Comparison of ENCODE assay signal across 15 cellular contexts in the genomic region with DNA sequence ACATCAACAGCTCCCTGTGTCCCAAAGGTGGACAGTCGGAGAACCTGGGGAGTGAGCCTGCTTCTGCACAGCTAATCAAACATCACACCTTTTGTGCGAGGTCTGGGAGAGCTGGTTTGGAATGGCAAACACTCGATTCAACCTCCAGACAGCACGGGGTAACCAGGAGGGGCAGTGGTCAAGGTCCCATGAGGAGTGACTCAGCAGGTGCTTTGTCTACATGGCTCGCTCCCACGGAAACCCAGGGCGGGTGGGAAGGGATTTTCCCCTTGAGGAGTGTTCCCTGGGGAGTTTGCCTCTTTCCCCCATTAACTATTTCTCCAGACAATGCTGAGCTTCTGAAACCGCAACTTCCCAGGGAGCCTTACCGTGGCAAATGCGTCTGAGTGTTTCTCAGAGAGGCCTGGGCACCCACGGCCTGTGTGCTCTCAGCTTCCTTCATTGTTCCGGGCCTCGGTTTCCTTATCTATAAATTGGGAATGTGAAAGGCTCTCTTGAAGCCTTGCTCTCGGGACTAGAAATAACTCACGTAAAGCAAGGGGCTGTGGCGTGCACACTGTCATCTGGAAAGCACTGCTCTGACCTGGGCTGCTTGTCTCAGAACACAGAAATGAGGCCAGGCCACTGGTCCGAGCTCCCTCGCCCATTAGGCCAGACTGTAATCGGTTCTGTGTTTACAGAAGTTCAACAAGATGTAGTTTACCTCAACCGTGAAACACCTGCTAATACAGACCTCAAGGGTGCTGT. TPM values are rescaled to one million over a fixed set of nuclear protein-coding genes. Genes with fewer than 3 reads are reported as not detected.
A peak's percentile ranks its signal among the peaks of the same experiment; 100 is the strongest.
DNase-seq lines count a peak whose midpoint lies in the region; ATAC-seq, FAIRE-seq and TF ChIP-seq lines count a peak whose summit lies in the region.
"Had no signal": no experiment of that assay in that cellular context is flagged by ENCODE, and none has a peak within 500 bp of the region (broad histone marks: within the 10 kb centered on the region; RNA-seq: fewer than 3 reads in every experiment).

No MANE protein-coding gene starts in this region.

- H3K4me1 Mint-ChIP-seq in stimulated activated naive CD8-positive, alpha-beta T cell treated with anti-CD3 and anti-CD28 coated beads, Interleukin-15, amount 100 ng/mL, for 72 hours: no peaks in the 10 kb centered on the region

- H3K4me1 ChIP-seq in pancreas: peaks cover 7 to 11% (median 8%) of the 10 kb centered on the region in 3 donors

- H3K27me3 Mint-ChIP-seq in stimulated activated naive CD8-positive, alpha-beta T cell treated with anti-CD3 and anti-CD28 coated beads, Interleukin-15, amount 100 ng/mL, for 72 hours: peaks cover 10% of the 10 kb centered on the region

- H3K27me3 ChIP-seq in brain microvascular endothelial cell (replicated peaks) (no peaks in the 10 kb centered on the region), pancreas (no peaks in the 10 kb centered on the region)
- H3K27me3 ChIP-seq: gastroesophageal sphincter, ovary had no signal

- H3K9me3 Mint-ChIP-seq in stimulated activated naive CD8-positive, alpha-beta T cell treated with anti-CD3 and anti-CD28 coated beads, Interleukin-15, amount 100 ng/mL, for 72 hours: peaks cover 15 to 25% of the 10 kb centered on the region in 2 donors

- H3K9me3 ChIP-seq in pancreas: no peaks in the 10 kb centered on the region
- H3K9me3 ChIP-seq: ovary had no signal

- no peak overlapping the region for H3K27ac ChIP-seq in brain microvascular endothelial cell
- peak overlapping the region in 1 of 4 donors; percentile 16 for H3K27ac ChIP-seq in pancreas
- H3K27ac ChIP-seq: gastroesophageal sphincter, ovary had no signal

- H3K4me3 Mint-ChIP-seq in stimulated activated naive CD8-positive, alpha-beta T cell treated with anti-CD3 and anti-CD28 coated beads, Interleukin-15, amount 100 ng/mL, for 72 hours: no peak overlapping the region
- H3K4me3 Mint-ChIP-seq: activated naive CD8-positive, alpha-beta T cell treated with anti-CD3 and anti-CD28 coated beads, Interleukin-2, amount 10 ng/mL, durations not matched to agents 7 days and 5 days had no signal

- TF ChIP-seq CTCF in brain microvascular endothelial cell (IDR thresholded peaks at IDR 0.05; ENCODE audit: low read depth, low read length, missing control alignments) (no peak), pancreas (IDR thresholded peaks at IDR 0.05) (no peak)

- H3K36me3 ChIP-seq in brain microvascular endothelial cell (replicated peaks) (no peaks in the 10 kb centered on the region), pancreas (no peaks in the 10 kb centered on the region)
- H3K36me3 ChIP-seq: gastroesophageal sphincter, ovary had no signal

- DNase-seq in DMS53 treated with DMSO at 0.1 percent for 48 hours (lab: John Stamatoyannopoulos, UW; ENCODE audit: unreplicated experiment): peak; percentile 96
- peak; percentile 73 for DNase-seq in brain microvascular endothelial cell
- DNase-seq in pancreas: peak in 1 of 6 donors; percentile 67
- DNase-seq in NAMALWA (ENCODE audit: low spot score): no peak
- DNase-seq in stimulated activated naive CD8-positive, alpha-beta T cell treated with anti-CD3 and anti-CD28 coated beads, Interleukin-15, amount 100 ng/mL, for 72 hours: no peak
- no peak for DNase-seq in KBM-7
- DNase-seq: activated naive CD8-positive, alpha-beta T cell treated with anti-CD3 and anti-CD28 coated beads, Interleukin-2, amount 10 ng/mL, durations not matched to agents 7 days and 5 days; NCI-H1105 treated with DMSO at 0.1 percent for 48 hours; ovary; stimulated activated CD4-positive, alpha-beta T cell treated with anti-CD3 and anti-CD28 coated beads, Interleukin-1b, Interleukin-23, amount 100 ng/mL, for 48 hours; stimulated activated naive CD4-positive, alpha-beta T cell; T-helper 2 cell had no signal

- 50 to 52% methylated on average over 20 of the region's 20 CpGs for WGBS in pancreas, 2 donors

- in situ Hi-C loops in brain microvascular endothelial cell (cut with HindIII; ENCODE audit: low pct_ligation_motif_present, low sequenced_read_pairs) (no loop called here), KBM-7 (cut with MboI; ENCODE audit: low pct_unique_long_range_greater_than_20kb, low sequenced_read_pairs) (no loop called here)

- H3K27ac Mint-ChIP-seq in stimulated activated naive CD8-positive, alpha-beta T cell treated with anti-CD3 and anti-CD28 coated beads, Interleukin-15, amount 100 ng/mL, for 72 hours: no peak overlapping the region
- H3K27ac Mint-ChIP-seq: activated naive CD8-positive, alpha-beta T cell treated with anti-CD3 and anti-CD28 coated beads, Interleukin-2, amount 10 ng/mL, durations not matched to agents 7 days and 5 days had no signal

- H3K4me3 ChIP-seq in brain microvascular endothelial cell (ENCODE audit: low read depth, low read length) (no peak overlapping the region), pancreas (no peak overlapping the region)
- H3K4me3 ChIP-seq: gastroesophageal sphincter, ovary had no signal

- FAIRE-seq in pancreas (lab: Jason Lieb, UNC): no peak

- ATAC-seq in HG02981 (IDR thresholded peaks at IDR 0.05; ENCODE audit: unreplicated experiment): peak; percentile 52
- peak in 3 of 4 donors; percentile 7 to 62 (median 43) for ATAC-seq in pancreas
- no peak for ATAC-seq in stimulated activated naive CD8-positive, alpha-beta T cell treated with anti-CD3 and anti-CD28 coated beads, Interleukin-15, amount 100 ng/mL, for 72 hours
- ATAC-seq: gastroesophageal sphincter had no signal

- intact Hi-C loops in pancreas (cut with DNase I): no loop called here

RNA-seq across cellular contexts. Expression of gene GTPBP4, which starts 14.0 kb away (rescaled TPM):
- total RNA-seq in pancreas: 10 to 100 TPM in 5 of 6 donors, 1 to 10 TPM in 1; 7.5 to 18.4 (median 15.8) TPM
- 10 to 100 TPM in 1 of 2 donors, 1 to 10 TPM in 1; 6.9 to 18.3 TPM for polyA plus RNA-seq in pancreas

RNA-seq across cellular contexts. Expression of gene LARP4B, which starts 42.7 kb away (rescaled TPM):
- total RNA-seq in pancreas: 10 to 100 TPM; 31.6 to 53.3 (median 35.7) TPM
- polyA plus RNA-seq in pancreas: 10 to 100 TPM; 10.1 to 15.4 TPM

RNA-seq across cellular contexts. Expression of gene IDI2, which starts 51.4 kb away (rescaled TPM):
- total RNA-seq in pancreas: not detected
- under 1 TPM; 0.14 to 0.15 TPM for polyA plus RNA-seq in pancreas
- total RNA-seq: activated naive CD8-positive, alpha-beta T cell treated with anti-CD3 and anti-CD28 coated beads, Interleukin-2, amount 10 ng/mL, durations not matched to agents 7 days and 5 days; dermis microvascular lymphatic vessel endothelial cell; gastroesophageal sphincter; ovary had no signal
- polyA plus RNA-seq: ovary had no signal

Comparison
In these comparisons a context has a peak if more than half of its experiments do, and no peak if none do; other contexts are left out.
1. DNase-seq: peak in DMS53 treated with DMSO at 0.1 percent for 48 hours (single experiment) and brain microvascular endothelial cell (single experiment); none in NAMALWA (single experiment), stimulated activated naive CD8-positive, alpha-beta T cell treated with anti-CD3 and anti-CD28 coated beads, Interleukin-15, amount 100 ng/mL, for 72 hours (0 of 2) and KBM-7 (single experiment).